Comparison of ENCODE assay signal across 8 cellular contexts in the genomic region with DNA sequence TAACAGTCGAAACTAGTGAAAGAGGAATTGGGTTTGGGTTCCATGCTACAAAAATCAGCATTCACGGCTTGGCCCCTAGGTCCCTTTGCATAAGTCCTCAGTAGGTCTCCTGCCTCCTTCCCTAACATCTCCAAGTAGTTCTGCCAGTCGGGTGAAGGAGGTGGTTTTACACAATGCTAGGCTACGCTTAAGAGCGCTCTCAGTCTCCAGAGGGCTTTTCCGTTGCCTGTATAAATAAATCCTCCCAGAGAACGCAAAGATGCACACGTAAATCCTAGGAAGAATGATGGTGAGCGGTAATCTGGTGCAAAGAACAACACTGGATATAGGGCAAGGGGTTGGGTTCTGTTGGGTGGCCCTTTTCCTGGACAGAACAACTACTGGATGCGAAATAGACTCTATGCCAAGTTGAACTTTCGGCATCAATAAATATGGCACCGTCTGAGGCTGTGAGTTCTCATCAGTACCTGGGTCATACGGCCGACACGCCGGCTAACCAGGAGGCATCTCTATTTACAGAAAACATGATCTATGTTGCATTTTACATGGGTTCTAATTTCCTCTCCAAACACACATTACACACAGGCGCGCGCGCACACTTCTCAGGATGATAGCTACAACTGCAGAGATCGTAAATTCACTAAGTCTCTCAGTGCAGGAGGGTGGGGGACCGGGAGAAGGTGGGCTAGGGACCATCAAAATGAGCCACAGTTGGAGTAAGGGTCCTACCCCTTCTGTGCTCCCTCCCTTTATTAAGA. TPM values are rescaled to one million over a fixed set of nuclear protein-coding genes. Genes with fewer than 3 reads are reported as not detected.
DNase-seq lines count a peak whose midpoint lies in the region; ATAC-seq and TF ChIP-seq lines count a peak whose summit lies in the region.

No MANE protein-coding gene starts in this region.

- DNase-seq in NCI-H2081 (lab: John Stamatoyannopoulos, UW) (peak; percentile 20 to 47), NCI-H2081 treated with DMSO at 0.1 percent for 48 hours (lab: John Stamatoyannopoulos, UW) (no peak), NOMO-1 treated with DMSO at 0.1 percent for 48 hours (lab: John Stamatoyannopoulos, UW; ENCODE audit: unreplicated experiment) (peak; percentile 28), NCI-H446 treated with DMSO at 0.1 percent for 48 hours (lab: John Stamatoyannopoulos, UW) (no peak)
- peak; percentile 78 for DNase-seq in activated effector memory CD4-positive, alpha-beta T cell treated with anti-CD3 and anti-CD28 coated beads, Interleukin-2, amount 50 U/mL, for 16 hours

- H3K27me3 ChIP-seq in gastroesophageal sphincter (no peaks in the 10 kb centered on the region), neuron (ENCODE audit: insufficient read depth, low read length) (no peaks in the 10 kb centered on the region)

- peak overlapping the region; percentile 80 to 95 for H3K4me3 ChIP-seq in gastroesophageal sphincter
- peak overlapping the region; percentile 87 for H3K4me3 ChIP-seq in neuron (ENCODE audit: low read length)

- H3K27ac ChIP-seq in gastroesophageal sphincter, result peak overlapping the region; percentile 97 to 99 (median 98)

- no peak for ATAC-seq in gastroesophageal sphincter
- ATAC-seq in HG03439 (IDR thresholded peaks at IDR 0.05; ENCODE audit: unreplicated experiment), result no peak

- TF ChIP-seq POLR2A in gastroesophageal sphincter (IDR thresholded peaks at IDR 0.05), result no peak

- no peaks in the 10 kb centered on the region for H3K9me3 ChIP-seq in gastroesophageal sphincter
- H3K9me3 ChIP-seq in neuron (ENCODE audit: low read length), result no peaks in the 10 kb centered on the region

- no peak for TF ChIP-seq EP300 in gastroesophageal sphincter (IDR thresholded peaks at IDR 0.05)

- H3K36me3 ChIP-seq in gastroesophageal sphincter (peaks cover 0 to 6% of the 10 kb centered on the region in 2 donors), neuron (ENCODE audit: insufficient read depth, low read length) (peaks cover 2% of the 10 kb centered on the region)

- WGBS in gastroesophageal sphincter (ENCODE audit: low coverage in 1 of 2), 2 donors, result 0 to 5% methylated on average over 13 of the region's 22 CpGs

- no peak for TF ChIP-seq CTCF in gastroesophageal sphincter (IDR thresholded peaks at IDR 0.05)

- peak overlapping the region; percentile 45 for H2AFZ ChIP-seq in neuron (ENCODE audit: low read depth, low read length)

- H3K4me1 ChIP-seq in gastroesophageal sphincter (peaks cover 0 to 46% (median 3%) of the 10 kb centered on the region in 3 donors), neuron (ENCODE audit: insufficient read depth, low read length) (peaks cover 43% of the 10 kb centered on the region)

RNA-seq across cellular contexts. Expression of a gene that starts 1.3 kb away (rescaled TPM):
- total RNA-seq in gastroesophageal sphincter, result 10 to 100 TPM; 45.9 to 67.1 (median 56.2) TPM

Comparison
In these comparisons a context has a peak if more than half of its experiments do, and no peak if none do; other contexts are left out.
1. DNase-seq: peak in NCI-H2081 (2 of 2), NOMO-1 treated with DMSO at 0.1 percent for 48 hours (single experiment) and activated effector memory CD4-positive, alpha-beta T cell treated with anti-CD3 and anti-CD28 coated beads, Interleukin-2, amount 50 U/mL, for 16 hours (single experiment); none in NCI-H2081 treated with DMSO at 0.1 percent for 48 hours (single experiment) and NCI-H446 treated with DMSO at 0.1 percent for 48 hours (single experiment).